ENCODE assay signal across 10 cellular contexts in genomic region chr19:245900-246299, GRCh38. TPM values are rescaled to one million over a fixed set of nuclear protein-coding genes. Genes with fewer than 3 reads are reported as not detected.
DNase-seq lines count a peak whose midpoint lies in the region; ATAC-seq and TF ChIP-seq lines count a peak whose summit lies in the region.
"Not testable (repeated sequence)": the region's sequence is repeated elsewhere in the genome, so short reads cannot be mapped to it uniquely, and the experiment has no call there.
"Had no signal": no experiment of that assay in that cellular context is flagged by ENCODE, and none has a peak within 500 bp of the region (broad histone marks: within the 10 kb centered on the region; RNA-seq: fewer than 3 reads in every experiment).

No MANE protein-coding gene starts in this region.

- peak overlapping the region; percentile 37 for H3K4me3 Mint-ChIP-seq in activated naive CD8-positive, alpha-beta T cell treated with anti-CD3 and anti-CD28 coated beads for 36 hours
- H3K4me3 Mint-ChIP-seq in neural progenitor cell (peak overlapping the region; percentile 76), type B pancreatic cell (peak overlapping the region; percentile 59)

- H3K9me3 ChIP-seq in BLaER1 treated with 17β-estradiol and CSF1 and Interleukin-3, amounts not matched to agents 10 nM and 100 nM (replicated peaks in 1 of 11); Panc1 (ENCODE audit: control insufficient read depth, insufficient read depth, low read depth, low read length); left ventricle myocardium inferior (replicated peaks); neural progenitor cell (ENCODE audit: low read depth): not testable (repeated sequence)

- H3K36me3 ChIP-seq in BLaER1 treated with 17β-estradiol and CSF1 and Interleukin-3, amounts not matched to agents 10 nM and 100 nM; Panc1 (ENCODE audit: control insufficient read depth, insufficient read depth, low read length); left ventricle myocardium inferior; neural progenitor cell: not testable (repeated sequence)

- not testable (repeated sequence) for TF ChIP-seq CTCF in HFF-Myc (IDR thresholded peaks at IDR 0.05; ENCODE audit: low read depth, low read length, missing control alignments); Panc1 (IDR thresholded peaks at IDR 0.05); coronary artery (IDR thresholded peaks at IDR 0.05); left ventricle myocardium inferior (IDR thresholded peaks at IDR 0.05; ENCODE audit: borderline replicate concordance); neural progenitor cell (IDR thresholded peaks at IDR 0.05); type B pancreatic cell (conservative IDR thresholded peaks at IDR 0.05)

- H3K4me2 ChIP-seq in BLaER1 treated with 17β-estradiol and CSF1 and Interleukin-3, amounts not matched to agents 10 nM and 100 nM; neural progenitor cell: not testable (repeated sequence)

- not testable (repeated sequence) for H3K79me2 ChIP-seq in neural progenitor cell (ENCODE audit: low read depth)

- not testable (repeated sequence) for BruUV-seq in Panc1 (replicated peaks; lab: Mats Ljungman, UMichigan)

- ATAC-seq in Panc1: not testable (repeated sequence)

- not testable (repeated sequence) for H3K9me3 Mint-ChIP-seq in activated naive CD8-positive, alpha-beta T cell treated with anti-CD3 and anti-CD28 coated beads for 36 hours; neural progenitor cell; type B pancreatic cell

- not testable (repeated sequence) for H3K27me3 ChIP-seq in BLaER1 treated with 17β-estradiol and CSF1 and Interleukin-3, amounts not matched to agents 10 nM and 100 nM; Panc1 (ENCODE audit: control insufficient read depth, insufficient read depth, low read length); left ventricle myocardium inferior (ENCODE audit: low read depth); neural progenitor cell

- H3K9ac ChIP-seq in BLaER1 treated with 17β-estradiol and CSF1 and Interleukin-3, amounts not matched to agents 10 nM and 100 nM: 0 out of 22 replicates have a peak overlapping the region, but pooled peaks of 1 of the 11 experiments have one; percentile 41
- H3K9ac ChIP-seq in neural progenitor cell: not testable (repeated sequence)

- H3K4me1 Mint-ChIP-seq in activated naive CD8-positive, alpha-beta T cell treated with anti-CD3 and anti-CD28 coated beads for 36 hours; neural progenitor cell; type B pancreatic cell (ENCODE audit: unreplicated experiment): not testable (repeated sequence)

- H3K27me3 Mint-ChIP-seq in activated naive CD8-positive, alpha-beta T cell treated with anti-CD3 and anti-CD28 coated beads for 36 hours; neural progenitor cell (ENCODE audit: insufficient read depth, low read depth); type B pancreatic cell: not testable (repeated sequence)

- H2AFZ ChIP-seq in neural progenitor cell (replicated peaks): not testable (repeated sequence)

- not testable (repeated sequence) for H3K27ac ChIP-seq in BLaER1 treated with 17β-estradiol and CSF1 and Interleukin-3, amounts not matched to agents 10 nM and 100 nM; Panc1 (ENCODE audit: low read length); coronary artery; left ventricle myocardium inferior (replicated peaks); neural progenitor cell

- intact Hi-C loops in Panc1 (cut with micrococcal nuclease; ENCODE audit: unreplicated experiment); left ventricle myocardium inferior (cut with micrococcal nuclease): not testable (repeated sequence)

- in situ Hi-C loops in Panc1 (cut with HindIII; ENCODE audit: low pct_unique_long_range_greater_than_20kb, low sequenced_read_pairs): not testable (repeated sequence)

- not testable (repeated sequence) for H3F3A ChIP-seq in neural progenitor cell (ENCODE audit: low read depth)

- not testable (repeated sequence) for H3K36me3 Mint-ChIP-seq in activated naive CD8-positive, alpha-beta T cell treated with anti-CD3 and anti-CD28 coated beads for 36 hours; neural progenitor cell; type B pancreatic cell

- H4K20me1 ChIP-seq in BLaER1 treated with 17β-estradiol and CSF1 and Interleukin-3, amounts not matched to agents 10 nM and 100 nM; neural progenitor cell (ENCODE audit: low read depth): not testable (repeated sequence)

- H3K4me1 ChIP-seq in BLaER1 treated with 17β-estradiol and CSF1 and Interleukin-3, amounts not matched to agents 10 nM and 100 nM; Panc1 (ENCODE audit: control insufficient read depth, insufficient read depth, low read length); left ventricle myocardium inferior; neural progenitor cell: not testable (repeated sequence)

- CTCF ChIA-PET in Panc1 (lab: Charles Lee): not testable (repeated sequence)

- DNase-seq in HFF-Myc (ENCODE audit: extremely low read depth, low read depth); Panc1 (ENCODE audit: low read depth, low spot score); activated naive CD8-positive, alpha-beta T cell treated with anti-CD3 and anti-CD28 coated beads for 36 hours; coronary artery (ENCODE audit: low spot score); left ventricle myocardium inferior; neural progenitor cell (ENCODE audit: low spot score); type B pancreatic cell (ENCODE audit: extremely low spot score, unreplicated experiment): not testable (repeated sequence)

- POLR2A ChIA-PET in Panc1 (lab: Charles Lee): not testable (repeated sequence)

- not testable (repeated sequence) for H3K27ac Mint-ChIP-seq in activated naive CD8-positive, alpha-beta T cell treated with anti-CD3 and anti-CD28 coated beads for 36 hours; neural progenitor cell; type B pancreatic cell

- peak overlapping the region in 7 of 10 experiments; percentile 32 to 54 (median 43); a peak in 11 of 20 replicates for H3K4me3 ChIP-seq in BLaER1 treated with 17β-estradiol and CSF1 and Interleukin-3, amounts not matched to agents 10 nM and 100 nM
- H3K4me3 ChIP-seq in HFF-Myc (replicated peaks; ENCODE audit: low read depth, low read length) (peak overlapping the region; percentile 23), Panc1 (ENCODE audit: low read depth in 2 of 2, low read length in 2 of 2) (peak overlapping the region; percentile 27 to 38), coronary artery (peak overlapping the region; percentile 47), left ventricle myocardium inferior (peak overlapping the region; percentile 45)
- not testable (repeated sequence) for H3K4me3 ChIP-seq in neural progenitor cell

RNA-seq across cellular contexts. Expression of gene PLPP2, which starts 45.3 kb away (rescaled TPM):
- total RNA-seq in Panc1 (2021; ENCODE audit: unreplicated experiment) (67.0 TPM), left ventricle myocardium inferior (not detected), neural progenitor cell (ENCODE audit: low replicate concordance) (2.5 TPM in 1 of 2 replicates, not detected in the other), type B pancreatic cell (ENCODE audit: low replicate concordance) (7.6 and 8.6 TPM in 2 replicates)
- 130 TPM for polyA plus RNA-seq in Panc1 (2012; ENCODE audit: insufficient read length)
- not detected for total RNA-seq in activated naive CD8-positive, alpha-beta T cell treated with anti-CD3 and anti-CD28 coated beads for 36 hours
- total RNA-seq: activated naive CD8-positive, alpha-beta T cell treated with anti-CD3 and anti-CD28 coated beads, Interleukin-2, amount 10 ng/mL, durations not matched to agents 7 days and 5 days had no signal
- polyA plus RNA-seq: naive thymus-derived CD4-positive, alpha-beta T cell had no signal
